Comparison of ENCODE assay signal across 1 cellular context in the genomic region with DNA sequence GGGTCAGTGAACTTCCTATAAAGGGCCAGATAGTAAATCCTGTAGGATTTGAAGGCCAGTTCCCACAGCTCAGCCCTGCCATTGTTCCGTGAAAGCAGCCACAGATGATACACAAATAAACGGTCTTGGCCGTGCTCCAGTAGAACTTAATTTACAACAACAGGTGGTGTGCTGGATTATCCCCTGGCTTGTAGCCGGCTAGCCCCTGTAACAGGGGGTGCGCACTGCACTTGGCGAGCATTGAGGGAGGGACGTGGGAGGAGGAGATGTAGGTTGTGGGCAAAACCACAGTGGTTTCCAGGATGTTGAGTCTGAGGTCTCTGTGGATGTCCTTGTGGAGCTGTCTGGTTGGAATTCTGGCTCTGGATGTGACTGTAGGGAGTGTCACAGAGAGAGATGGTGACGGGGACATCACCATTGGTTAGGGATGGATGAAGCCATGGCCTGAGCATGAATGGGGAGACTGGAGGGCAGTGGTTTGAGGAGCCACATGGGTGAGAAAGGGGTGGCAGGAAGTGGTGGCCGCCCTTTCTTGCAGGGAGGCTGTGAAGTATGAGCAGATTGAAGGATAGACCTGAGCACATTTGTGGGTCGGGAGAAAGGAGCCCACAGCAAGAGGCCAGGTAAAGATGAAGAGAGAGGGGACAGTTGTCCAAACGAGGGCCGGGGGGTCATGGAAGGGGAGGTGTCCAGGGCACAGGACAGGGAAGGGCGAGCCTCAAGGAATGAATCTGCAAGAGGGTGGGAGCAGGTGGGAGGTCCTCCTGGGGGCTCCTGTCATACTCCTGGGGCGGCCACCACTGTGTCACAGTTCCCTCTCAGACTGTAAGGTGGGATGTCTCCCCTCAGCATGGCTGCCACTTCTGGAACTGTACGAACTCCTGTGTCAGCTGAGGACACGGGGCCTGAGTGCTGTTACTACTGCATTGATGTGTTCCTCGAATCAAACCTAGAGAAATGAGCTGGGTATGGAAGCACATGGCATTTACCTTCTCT.
TF ChIP-seq lines count a peak whose summit lies in the region.

No MANE protein-coding gene starts in this region.

TF ChIP-seq in HEK293, 187 proteins besides CTCF, POLR2A, EP300 and RAD21 (continued from another document and continues in another):
- TF ChIP-seq, protein P1, sequence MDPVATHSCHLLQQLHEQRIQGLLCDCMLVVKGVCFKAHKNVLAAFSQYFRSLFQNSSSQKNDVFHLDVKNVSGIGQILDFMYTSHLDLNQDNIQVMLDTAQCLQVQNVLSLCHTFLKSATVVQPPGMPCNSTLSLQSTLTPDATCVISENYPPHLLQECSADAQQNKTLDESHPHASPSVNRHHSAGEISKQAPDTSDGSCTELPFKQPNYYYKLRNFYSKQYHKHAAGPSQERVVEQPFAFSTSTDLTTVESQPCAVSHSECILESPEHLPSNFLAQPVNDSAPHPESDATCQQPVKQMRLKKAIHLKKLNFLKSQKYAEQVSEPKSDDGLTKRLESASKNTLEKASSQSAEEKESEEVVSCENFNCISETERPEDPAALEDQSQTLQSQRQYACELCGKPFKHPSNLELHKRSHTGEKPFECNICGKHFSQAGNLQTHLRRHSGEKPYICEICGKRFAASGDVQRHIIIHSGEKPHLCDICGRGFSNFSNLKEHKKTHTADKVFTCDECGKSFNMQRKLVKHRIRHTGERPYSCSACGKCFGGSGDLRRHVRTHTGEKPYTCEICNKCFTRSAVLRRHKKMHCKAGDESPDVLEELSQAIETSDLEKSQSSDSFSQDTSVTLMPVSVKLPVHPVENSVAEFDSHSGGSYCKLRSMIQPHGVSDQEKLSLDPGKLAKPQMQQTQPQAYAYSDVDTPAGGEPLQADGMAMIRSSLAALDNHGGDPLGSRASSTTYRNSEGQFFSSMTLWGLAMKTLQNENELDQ (tag by site-specific recombination; IDR thresholded peaks at IDR 0.05; ENCODE audit: low read depth) = no peak
- TF ChIP-seq ZNF747 (tag by site-specific recombination; IDR thresholded peaks at IDR 0.05) (no peak), ZNF624 (tag by site-specific recombination; IDR thresholded peaks at IDR 0.05) (no peak), MEIS1 (CRISPR knock-in tag; IDR thresholded peaks at IDR 0.05; ENCODE audit: borderline replicate concordance) (no peak), KLF16 (tag by site-specific recombination; IDR thresholded peaks at IDR 0.05) (peak; percentile 16; the same call in 1 of the 2 replicates), SP7 (tag by site-specific recombination; IDR thresholded peaks at IDR 0.05) (no peak), ZNF571 (tag by site-specific recombination; IDR thresholded peaks at IDR 0.05) (no peak), ZNF530 (tag by site-specific recombination; IDR thresholded peaks at IDR 0.05; ENCODE audit: low read depth) (no peak), ZNF514 (tag by site-specific recombination; IDR thresholded peaks at IDR 0.05) (no peak), ZNF664 (tag by site-specific recombination; IDR thresholded peaks at IDR 0.05) (no peak), ZNF18 (tag by site-specific recombination; IDR thresholded peaks at IDR 0.05) (peak; percentile 53; the same call in 1 of the 2 replicates), ZNF335 (tag by site-specific recombination; conservative IDR thresholded peaks at IDR 0.05) (no peak), ZNF37A (tag by site-specific recombination; IDR thresholded peaks at IDR 0.05) (no peak), ZNF621 (tag by site-specific recombination; IDR thresholded peaks at IDR 0.05) (no peak), ZNF791 (tag by site-specific recombination; IDR thresholded peaks at IDR 0.05) (no peak), ZXDB (tag by site-specific recombination; IDR thresholded peaks at IDR 0.05) (peak; percentile 50; the same call in 1 of the 2 replicates), BCL11A (tag by site-specific recombination; IDR thresholded peaks at IDR 0.05; ENCODE audit: low read depth) (no peak), SP2 (tag by site-specific recombination; IDR thresholded peaks at IDR 0.05) (no peak), ZNF426 (tag by site-specific recombination; IDR thresholded peaks at IDR 0.05) (no peak), KLF1 (tag by site-specific recombination; IDR thresholded peaks at IDR 0.05) (no peak), ZNF529 (tag by site-specific recombination; IDR thresholded peaks at IDR 0.05; ENCODE audit: insufficient replicate concordance) (no peak), ZNF626 (tag by site-specific recombination; IDR thresholded peaks at IDR 0.05) (no peak), RBAK (tag by site-specific recombination; IDR thresholded peaks at IDR 0.05) (no peak), ZNF521 (tag by site-specific recombination; IDR thresholded peaks at IDR 0.05) (no peak), ZFP37 (tag by site-specific recombination; IDR thresholded peaks at IDR 0.05) (no peak), SCRT1 (tag by site-specific recombination; IDR thresholded peaks at IDR 0.05; ENCODE audit: borderline replicate concordance) (peak; percentile 80), GLIS2 (tag by site-specific recombination; IDR thresholded peaks at IDR 0.05) (no peak), EGR2 (tag by site-specific recombination; IDR thresholded peaks at IDR 0.05; ENCODE audit: low read depth) (peak; percentile 53; the same call in 1 of the 2 replicates), ZNF660 (tag by site-specific recombination; IDR thresholded peaks at IDR 0.05) (no peak), ZSCAN16 (tag by site-specific recombination; IDR thresholded peaks at IDR 0.05) (no peak), ZBTB20 (tag by site-specific recombination; IDR thresholded peaks at IDR 0.05) (no peak), PRDM10 (tag by site-specific recombination; IDR thresholded peaks at IDR 0.05) (peak; percentile 62), ZBTB1 (tag by site-specific recombination; IDR thresholded peaks at IDR 0.05) (no peak), PRDM2 (tag by site-specific recombination; IDR thresholded peaks at IDR 0.05; ENCODE audit: borderline replicate concordance) (no peak), ZNF302 (tag by site-specific recombination; IDR thresholded peaks at IDR 0.05; ENCODE audit: low read depth) (no peak), AEBP2 (tag by site-specific recombination; IDR thresholded peaks at IDR 0.05; ENCODE audit: borderline replicate concordance) (no peak), MYNN (tag by site-specific recombination; IDR thresholded peaks at IDR 0.05; ENCODE audit: borderline replicate concordance) (no peak), ZNF843 (tag by site-specific recombination; IDR thresholded peaks at IDR 0.05) (no peak), YY1 (tag by site-specific recombination; IDR thresholded peaks at IDR 0.05) (no peak)
- TF ChIP-seq, protein P2, sequence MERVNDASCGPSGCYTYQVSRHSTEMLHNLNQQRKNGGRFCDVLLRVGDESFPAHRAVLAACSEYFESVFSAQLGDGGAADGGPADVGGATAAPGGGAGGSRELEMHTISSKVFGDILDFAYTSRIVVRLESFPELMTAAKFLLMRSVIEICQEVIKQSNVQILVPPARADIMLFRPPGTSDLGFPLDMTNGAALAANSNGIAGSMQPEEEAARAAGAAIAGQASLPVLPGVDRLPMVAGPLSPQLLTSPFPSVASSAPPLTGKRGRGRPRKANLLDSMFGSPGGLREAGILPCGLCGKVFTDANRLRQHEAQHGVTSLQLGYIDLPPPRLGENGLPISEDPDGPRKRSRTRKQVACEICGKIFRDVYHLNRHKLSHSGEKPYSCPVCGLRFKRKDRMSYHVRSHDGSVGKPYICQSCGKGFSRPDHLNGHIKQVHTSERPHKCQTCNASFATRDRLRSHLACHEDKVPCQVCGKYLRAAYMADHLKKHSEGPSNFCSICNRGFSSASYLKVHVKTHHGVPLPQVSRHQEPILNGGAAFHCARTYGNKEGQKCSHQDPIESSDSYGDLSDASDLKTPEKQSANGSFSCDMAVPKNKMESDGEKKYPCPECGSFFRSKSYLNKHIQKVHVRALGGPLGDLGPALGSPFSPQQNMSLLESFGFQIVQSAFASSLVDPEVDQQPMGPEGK (tag by site-specific recombination; IDR thresholded peaks at IDR 0.05) = peak; percentile 23; the same call in 1 of the 2 replicates
